ENCODE assay signal across 8 cellular contexts in the genomic region with DNA sequence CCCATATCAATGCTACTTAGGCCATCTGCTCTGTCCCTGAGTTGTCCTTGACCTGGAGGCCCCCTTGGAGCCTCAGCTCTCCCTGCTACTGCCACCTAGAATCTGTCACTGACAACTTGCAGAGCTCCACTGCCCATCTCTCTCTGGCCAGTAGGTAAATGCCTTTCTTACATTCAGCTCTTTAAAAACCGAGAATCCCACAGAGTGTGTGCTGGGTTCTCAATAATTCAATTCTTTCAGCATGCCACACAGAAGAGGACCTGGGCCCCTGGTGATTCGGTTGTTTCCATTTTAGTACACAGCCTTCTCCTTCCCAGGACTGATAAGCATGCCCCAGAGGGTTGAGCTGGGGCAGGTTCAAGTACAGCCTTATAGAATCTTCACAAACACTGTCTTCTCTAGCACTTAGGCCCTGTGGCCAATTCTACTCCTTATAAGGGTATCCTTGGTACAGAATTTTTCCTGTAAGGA. TPM values are rescaled to one million over a fixed set of nuclear protein-coding genes. Genes with fewer than 3 reads are reported as not detected.
DNase-seq lines count a peak whose midpoint lies in the region; ATAC-seq and TF ChIP-seq lines count a peak whose summit lies in the region.

No MANE protein-coding gene starts in this region.

- H3K9me3 ChIP-seq in iPS-15b (ENCODE audit: control insufficient read depth, insufficient read depth, low read length) = no peaks in the 10 kb centered on the region
- no peaks in the 10 kb centered on the region for H3K9me3 ChIP-seq in stomach
- H3K9me3 ChIP-seq in SJCRH30 (replicated peaks) = no peaks in the 10 kb centered on the region

- DNase-seq in activated CD8-positive, alpha-beta T cell treated with anti-CD3 and anti-CD28 coated beads for 36 hours = no peak
- DNase-seq in activated CD8-positive, alpha-beta T cell treated with anti-CD3 and anti-CD28 coated beads, Interleukin-2, amount 10 ng/mL, durations not matched to agents 7 days and 5 days = no peak
- DNase-seq in WTC11 (ENCODE audit: low spot score) (no peak), stomach (no peak), SJCRH30 (no peak)
- no peak for DNase-seq in effector CD8-positive, alpha-beta T cell (lab: John Stamatoyannopoulos, UW)

- H3K9ac ChIP-seq in iPS-15b (ENCODE audit: low read depth, low read length) = peak overlapping the region; percentile 24

- no peak overlapping the region for H3K4me3 Mint-ChIP-seq in activated CD8-positive, alpha-beta T cell treated with anti-CD3 and anti-CD28 coated beads for 36 hours
- H3K4me3 Mint-ChIP-seq in activated CD8-positive, alpha-beta T cell treated with anti-CD3 and anti-CD28 coated beads, Interleukin-2, amount 10 ng/mL, durations not matched to agents 7 days and 5 days = no peak overlapping the region
- H3K4me3 Mint-ChIP-seq in WTC11 = no peak overlapping the region

- H3K27ac ChIP-seq in stomach (peak overlapping the region; percentile 39 to 99 (median 97)), SJCRH30 (no peak overlapping the region)

- peaks cover 28% of the 10 kb centered on the region for H3K4me1 Mint-ChIP-seq in activated CD8-positive, alpha-beta T cell treated with anti-CD3 and anti-CD28 coated beads for 36 hours (ENCODE audit: low read depth)
- peaks cover 34% of the 10 kb centered on the region for H3K4me1 Mint-ChIP-seq in activated CD8-positive, alpha-beta T cell treated with anti-CD3 and anti-CD28 coated beads, Interleukin-2, amount 10 ng/mL, durations not matched to agents 7 days and 5 days (ENCODE audit: low read depth)
- peaks cover 32% of the 10 kb centered on the region for H3K4me1 Mint-ChIP-seq in WTC11

- H3K27me3 ChIP-seq in iPS-15b (ENCODE audit: control insufficient read depth, insufficient read depth, low read length) (no peaks in the 10 kb centered on the region), stomach (no peaks in the 10 kb centered on the region), SJCRH30 (no peaks in the 10 kb centered on the region)

- no peaks in the 10 kb centered on the region for H3K9me3 Mint-ChIP-seq in activated CD8-positive, alpha-beta T cell treated with anti-CD3 and anti-CD28 coated beads for 36 hours
- H3K9me3 Mint-ChIP-seq in activated CD8-positive, alpha-beta T cell treated with anti-CD3 and anti-CD28 coated beads, Interleukin-2, amount 10 ng/mL, durations not matched to agents 7 days and 5 days (ENCODE audit: insufficient read depth) = no peaks in the 10 kb centered on the region
- peaks cover 8% of the 10 kb centered on the region for H3K9me3 Mint-ChIP-seq in WTC11

- TF ChIP-seq CTCF in activated CD8-positive, alpha-beta T cell treated with anti-CD3 and anti-CD28 coated beads for 36 hours (IDR thresholded peaks at IDR 0.05) = no peak
- TF ChIP-seq CTCF in WTC11 (IDR thresholded peaks at IDR 0.05) (no peak), stomach (IDR thresholded peaks at IDR 0.05) (no peak)

- no peak for TF ChIP-seq POLR2A in stomach (IDR thresholded peaks at IDR 0.05)

- no peak for TF ChIP-seq EP300 in stomach (IDR thresholded peaks at IDR 0.05)

- ATAC-seq in activated CD8-positive, alpha-beta T cell treated with anti-CD3 and anti-CD28 coated beads for 36 hours = no peak
- ATAC-seq in activated CD8-positive, alpha-beta T cell treated with anti-CD3 and anti-CD28 coated beads, Interleukin-2, amount 10 ng/mL, durations not matched to agents 7 days and 5 days = no peak
- ATAC-seq in WTC11 (peak; percentile 10), GM18502 (IDR thresholded peaks at IDR 0.05; ENCODE audit: poor library complexity, unreplicated experiment) (no peak)

- H3K27ac Mint-ChIP-seq in activated CD8-positive, alpha-beta T cell treated with anti-CD3 and anti-CD28 coated beads for 36 hours = peak overlapping the region; percentile 52
- no peak overlapping the region for H3K27ac Mint-ChIP-seq in activated CD8-positive, alpha-beta T cell treated with anti-CD3 and anti-CD28 coated beads, Interleukin-2, amount 10 ng/mL, durations not matched to agents 7 days and 5 days
- H3K27ac Mint-ChIP-seq in WTC11 = peak overlapping the region; percentile 99

- H3K4me3 ChIP-seq in iPS-15b (ENCODE audit: low read depth, low read length) (no peak overlapping the region), stomach (no peak overlapping the region), SJCRH30 (no peak overlapping the region)

- POLR2A ChIA-PET in activated CD8-positive, alpha-beta T cell treated with anti-CD3 and anti-CD28 coated beads for 36 hours (lab: Charles Lee) = interaction anchor here (0.6 to 3.3 kb wide), 3 partner anchors 11 to 47 kb away, joined by 3 to 13 read pairs (median 12); a partner anchor contains a TSS
- POLR2A ChIA-PET in activated CD8-positive, alpha-beta T cell treated with anti-CD3 and anti-CD28 coated beads, Interleukin-2, amount 10 ng/mL, durations not matched to agents 7 days and 5 days (lab: Charles Lee) = interaction anchor here (0.7 to 1.3 kb wide), 3 partner anchors 22 to 49 kb away, joined by 4 to 5 read pairs (median 4); a partner anchor contains a TSS
- POLR2A ChIA-PET in WTC11 (lab: Charles Lee) = interaction anchor here (0.6 kb wide), 1 partner anchor 10 kb away, joined by 3 read pairs; no protein-coding TSS in a partner anchor

- intact Hi-C loops in activated CD8-positive, alpha-beta T cell treated with anti-CD3 and anti-CD28 coated beads for 36 hours (cut with micrococcal nuclease) = no loop called here
- intact Hi-C loops in stomach (cut with DNase I; ENCODE audit: low total_unique reads) = no loop called here

- WGBS in stomach, 5 donors = 62 to 71% (median 69%) methylated on average over 2 of the region's 2 CpGs

- H3K36me3 ChIP-seq in iPS-15b (ENCODE audit: control insufficient read depth, insufficient read depth, low read length) (no peaks in the 10 kb centered on the region), stomach (no peaks in the 10 kb centered on the region), SJCRH30 (no peaks in the 10 kb centered on the region)

- no peaks in the 10 kb centered on the region for H3K36me3 Mint-ChIP-seq in activated CD8-positive, alpha-beta T cell treated with anti-CD3 and anti-CD28 coated beads for 36 hours (ENCODE audit: low read depth)
- no peaks in the 10 kb centered on the region for H3K36me3 Mint-ChIP-seq in activated CD8-positive, alpha-beta T cell treated with anti-CD3 and anti-CD28 coated beads, Interleukin-2, amount 10 ng/mL, durations not matched to agents 7 days and 5 days (ENCODE audit: low read depth)
- no peaks in the 10 kb centered on the region for H3K36me3 Mint-ChIP-seq in WTC11

- CTCF ChIA-PET in activated CD8-positive, alpha-beta T cell treated with anti-CD3 and anti-CD28 coated beads for 36 hours (lab: Charles Lee) = no interaction called here
- CTCF ChIA-PET in activated CD8-positive, alpha-beta T cell treated with anti-CD3 and anti-CD28 coated beads, Interleukin-2, amount 10 ng/mL, durations not matched to agents 7 days and 5 days (lab: Charles Lee) = interaction anchor here (1.0 kb wide), 1 partner anchor 144 kb away, joined by 3 read pairs; no protein-coding TSS in a partner anchor
- CTCF ChIA-PET in WTC11 (lab: Charles Lee) = interaction anchor here (0.6 to 1.3 kb wide), 2 partner anchors 40 to 144 kb away, joined by 3 to 4 read pairs; no protein-coding TSS in a partner anchor

- H3K4me1 ChIP-seq in iPS-15b (ENCODE audit: control insufficient read depth, insufficient read depth, low read length) = peaks cover 2% of the 10 kb centered on the region
- H3K4me1 ChIP-seq in stomach = peaks cover 7 to 26% (median 14%) of the 10 kb centered on the region in 4 donors
- peaks cover 5% of the 10 kb centered on the region; the same call in 1 of the 2 replicates for H3K4me1 ChIP-seq in SJCRH30

- H3K27me3 Mint-ChIP-seq in activated CD8-positive, alpha-beta T cell treated with anti-CD3 and anti-CD28 coated beads for 36 hours = no peaks in the 10 kb centered on the region
- H3K27me3 Mint-ChIP-seq in activated CD8-positive, alpha-beta T cell treated with anti-CD3 and anti-CD28 coated beads, Interleukin-2, amount 10 ng/mL, durations not matched to agents 7 days and 5 days (ENCODE audit: low read depth) = peaks cover 2% of the 10 kb centered on the region
- H3K27me3 Mint-ChIP-seq in WTC11 (ENCODE audit: low read depth) = no peaks in the 10 kb centered on the region

TF ChIP-seq in WTC11, 78 proteins besides CTCF, POLR2A, EP300 and RAD21 (continues in another document):
- TF ChIP-seq, protein P1, sequence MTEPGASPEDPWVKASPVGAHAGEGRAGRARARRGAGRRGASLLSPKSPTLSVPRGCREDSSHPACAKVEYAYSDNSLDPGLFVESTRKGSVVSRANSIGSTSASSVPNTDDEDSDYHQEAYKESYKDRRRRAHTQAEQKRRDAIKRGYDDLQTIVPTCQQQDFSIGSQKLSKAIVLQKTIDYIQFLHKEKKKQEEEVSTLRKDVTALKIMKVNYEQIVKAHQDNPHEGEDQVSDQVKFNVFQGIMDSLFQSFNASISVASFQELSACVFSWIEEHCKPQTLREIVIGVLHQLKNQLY (CRISPR knock-in tag; IDR thresholded peaks at IDR 0.05) = no peak

RNA-seq across cellular contexts. Expression of a gene that starts 22.0 kb away (rescaled TPM):
- 100 to 1,000 TPM; 181 to 186 TPM for total RNA-seq in activated CD8-positive, alpha-beta T cell treated with anti-CD3 and anti-CD28 coated beads for 36 hours
- total RNA-seq in activated CD8-positive, alpha-beta T cell treated with anti-CD3 and anti-CD28 coated beads, Interleukin-2, amount 10 ng/mL, durations not matched to agents 7 days and 5 days = 100 to 1,000 TPM; 110 to 111 TPM
- total RNA-seq in WTC11 (2021) (212 to 226 TPM (median 215 TPM) in 3 replicates), stomach (100 to 1,000 TPM in 4 of 5 donors, 10 to 100 TPM in 1; 62.4 to 283 (median 129) TPM)
- polyA plus RNA-seq in stomach = 10 to 100 TPM; 23.0 to 32.6 (median 26.1) TPM
- total RNA-seq in SJCRH30 (2014; rRNA removed; shearing (Covaris generic)) = 188 and 204 TPM in 2 replicates

RNA-seq across cellular contexts. Expression of a gene that starts 48.0 kb away (rescaled TPM):
- 10 to 100 TPM; 20.4 to 23.0 TPM for total RNA-seq in activated CD8-positive, alpha-beta T cell treated with anti-CD3 and anti-CD28 coated beads for 36 hours
- 10 to 100 TPM; 32.7 to 32.8 TPM for total RNA-seq in activated CD8-positive, alpha-beta T cell treated with anti-CD3 and anti-CD28 coated beads, Interleukin-2, amount 10 ng/mL, durations not matched to agents 7 days and 5 days
- 45.8 to 46.5 TPM (median 46.1 TPM) in 3 replicates for total RNA-seq in WTC11 (2021)
- total RNA-seq in stomach = 10 to 100 TPM in 3 of 5 donors, 1 to 10 TPM in 2; 4.5 to 80.4 (median 42.0) TPM
- polyA plus RNA-seq in stomach = 10 to 100 TPM in 2 of 3 donors, 1 to 10 TPM in 1; 4.1 to 12.9 (median 10.9) TPM
- total RNA-seq in SJCRH30 (2014; rRNA removed; shearing (Covaris generic)) = 69.5 and 73.3 TPM in 2 replicates
